Comparison of ENCODE assay signal across 11 cellular contexts in genomic region chr6:18785810-18786490, GRCh38.
"Had no signal": no experiment of that assay in that cellular context is flagged by ENCODE, and none has a peak within 500 bp of the region (broad histone marks: within the 10 kb centered on the region; RNA-seq: fewer than 3 reads in every experiment).

No MANE protein-coding gene starts in this region.

- H3K9ac ChIP-seq: GM23248 had no signal

- H3K4me2 ChIP-seq: GM23338 had no signal

- H3K9me3 ChIP-seq: HAP-1 had no signal

- FAIRE-seq: H1, H54 had no signal

- H3K36me3 ChIP-seq: HAP-1 had no signal

- ATAC-seq: GM23338, HCT116 had no signal

- DNase-seq: GM23248, GOT3, H7, H9, HCEC 1CT, HFFc6 had no signal

- H3K4me1 ChIP-seq: HAP-1 had no signal

- H3K27ac ChIP-seq: GM23248 had no signal

- H3K4me3 ChIP-seq: GM23248, GM23338, HAP-1 had no signal

- H2AFZ ChIP-seq: GM23248, GM23338 had no signal
